In genomic region chr3:106247902-106248684, GRCh38 we compare ENCODE assay signal across 13 cellular contexts.
A peak's percentile ranks its signal among the peaks of the same experiment; 100 is the strongest.
DNase-seq lines count a peak whose midpoint lies in the region; ATAC-seq and TF ChIP-seq lines count a peak whose summit lies in the region.
"Had no signal": no experiment of that assay in that cellular context is flagged by ENCODE, and none has a peak within 500 bp of the region (broad histone marks: within the 10 kb centered on the region; RNA-seq: fewer than 3 reads in every experiment).

No MANE protein-coding gene starts in this region.

- H3K4me1 ChIP-seq in colonic mucosa, result no peaks in the 10 kb centered on the region
- H3K4me1 ChIP-seq: gastroesophageal sphincter had no signal

- H3K27ac ChIP-seq in colonic mucosa, result no peak overlapping the region
- H3K27ac ChIP-seq: gastroesophageal sphincter, thoracic aorta had no signal

- no peak for TF ChIP-seq POLR2A in lower leg skin (IDR thresholded peaks at IDR 0.05)

- no peak overlapping the region for H3K9ac ChIP-seq in colonic mucosa (ENCODE audit: low read depth in 2 of 2, low read length in 2 of 2)

- TF ChIP-seq CTCF in colonic mucosa (IDR thresholded peaks at IDR 0.05), result no peak
- TF ChIP-seq CTCF in lower leg skin (IDR thresholded peaks at IDR 0.05), result no peak

- intact Hi-C loops in activated CD4-positive, alpha-beta memory T cell treated with anti-CD3 and anti-CD28 coated beads for 36 hours (cut with micrococcal nuclease), result loop anchor here (2.0 to 5.0 kb wide), 3 partner anchors 17 to 49 kb away; no protein-coding TSS in a partner anchor
- intact Hi-C loops in activated T-helper 1 cell treated with anti-CD3 and anti-CD28 coated beads, Interleukin-12 subunit alpha, Interleukin-12 subunit beta, Interleukin-2, Interleukin-4 antibody, amounts not matched to agents 30 ng/mL and 10 ng/mL and 1 ng/mL, durations not matched to agents 14 hours and 24 hours and 36 hours (cut with micrococcal nuclease), result loop anchor here (1.0 to 5.0 kb wide), 9 partner anchors 17 to 572 kb away; no protein-coding TSS in a partner anchor
- intact Hi-C loops in colonic mucosa (cut with DNase I) (no loop called here), lower leg skin (cut with DNase I; ENCODE audit: low total_unique reads) (no loop called here)

- H3K27me3 Mint-ChIP-seq in activated CD4-positive, alpha-beta memory T cell treated with anti-CD3 and anti-CD28 coated beads, Interleukin-2, amount 10 ng/mL, durations not matched to agents 7 days and 5 days, result no peaks in the 10 kb centered on the region
- no peaks in the 10 kb centered on the region for H3K27me3 Mint-ChIP-seq in activated CD4-positive, alpha-beta memory T cell treated with anti-CD3 and anti-CD28 coated beads for 36 hours
- H3K27me3 Mint-ChIP-seq in activated T-helper 1 cell treated with anti-CD3 and anti-CD28 coated beads, Interleukin-12 subunit alpha, Interleukin-12 subunit beta, Interleukin-2, Interleukin-4 antibody, amounts not matched to agents 30 ng/mL and 10 ng/mL and 1 ng/mL, durations not matched to agents 14 hours and 24 hours and 36 hours (ENCODE audit: insufficient read depth), result no peaks in the 10 kb centered on the region

- peaks cover 21% of the 10 kb centered on the region for H3K9me3 Mint-ChIP-seq in activated CD4-positive, alpha-beta memory T cell treated with anti-CD3 and anti-CD28 coated beads, Interleukin-2, amount 10 ng/mL, durations not matched to agents 7 days and 5 days
- H3K9me3 Mint-ChIP-seq in activated CD4-positive, alpha-beta memory T cell treated with anti-CD3 and anti-CD28 coated beads for 36 hours, result peaks cover 17% of the 10 kb centered on the region
- peaks cover 48% of the 10 kb centered on the region for H3K9me3 Mint-ChIP-seq in activated T-helper 1 cell treated with anti-CD3 and anti-CD28 coated beads, Interleukin-12 subunit alpha, Interleukin-12 subunit beta, Interleukin-2, Interleukin-4 antibody, amounts not matched to agents 30 ng/mL and 10 ng/mL and 1 ng/mL, durations not matched to agents 14 hours and 24 hours and 36 hours
- peaks cover 10% of the 10 kb centered on the region for H3K9me3 Mint-ChIP-seq in stimulated activated effector memory CD8-positive, alpha-beta T cell treated with anti-CD3 and anti-CD28 coated beads, Interleukin-12 subunit alpha, Interleukin-12 subunit beta, amount 100 ng/mL, for 72 hours

- peaks cover 17% of the 10 kb centered on the region for H3K4me1 Mint-ChIP-seq in activated CD4-positive, alpha-beta memory T cell treated with anti-CD3 and anti-CD28 coated beads, Interleukin-2, amount 10 ng/mL, durations not matched to agents 7 days and 5 days
- peaks cover 11% of the 10 kb centered on the region for H3K4me1 Mint-ChIP-seq in activated CD4-positive, alpha-beta memory T cell treated with anti-CD3 and anti-CD28 coated beads for 36 hours (ENCODE audit: low read depth)
- peaks cover 32% of the 10 kb centered on the region for H3K4me1 Mint-ChIP-seq in activated T-helper 1 cell treated with anti-CD3 and anti-CD28 coated beads, Interleukin-12 subunit alpha, Interleukin-12 subunit beta, Interleukin-2, Interleukin-4 antibody, amounts not matched to agents 30 ng/mL and 10 ng/mL and 1 ng/mL, durations not matched to agents 14 hours and 24 hours and 36 hours (ENCODE audit: low read depth)
- H3K4me1 Mint-ChIP-seq in stimulated activated effector memory CD8-positive, alpha-beta T cell treated with anti-CD3 and anti-CD28 coated beads, Interleukin-12 subunit alpha, Interleukin-12 subunit beta, amount 100 ng/mL, for 72 hours, result peaks cover 18% of the 10 kb centered on the region

- H3K4me3 ChIP-seq in colonic mucosa, result no peak overlapping the region
- H3K4me3 ChIP-seq in lower leg skin (ENCODE audit: low read depth, poor library complexity, severe bottlenecking), result no peak overlapping the region
- H3K4me3 ChIP-seq: gastroesophageal sphincter, lung, thoracic aorta had no signal

- ATAC-seq in HG02610 (IDR thresholded peaks at IDR 0.05; ENCODE audit: unreplicated experiment), result peak; percentile 48
- ATAC-seq in stimulated activated effector memory CD8-positive, alpha-beta T cell treated with anti-CD3 and anti-CD28 coated beads, Interleukin-12 subunit alpha, Interleukin-12 subunit beta, amount 100 ng/mL, for 72 hours, result peak; percentile 97
- ATAC-seq: gastroesophageal sphincter had no signal

- H3K36me3 ChIP-seq in colonic mucosa, result no peaks in the 10 kb centered on the region
- H3K36me3 ChIP-seq: gastroesophageal sphincter, thoracic aorta had no signal

- POLR2A ChIA-PET in activated CD4-positive, alpha-beta memory T cell treated with anti-CD3 and anti-CD28 coated beads, Interleukin-2, amount 10 ng/mL, durations not matched to agents 7 days and 5 days (lab: Charles Lee), result no interaction called here
- POLR2A ChIA-PET in activated CD4-positive, alpha-beta memory T cell treated with anti-CD3 and anti-CD28 coated beads for 36 hours (lab: Charles Lee), result no interaction called here

- WGBS in lower leg skin, 2 donors, result 81% methylated on average over 5 of the region's 5 CpGs

- peak overlapping the region; percentile 57 for H3K27ac Mint-ChIP-seq in activated CD4-positive, alpha-beta memory T cell treated with anti-CD3 and anti-CD28 coated beads, Interleukin-2, amount 10 ng/mL, durations not matched to agents 7 days and 5 days
- H3K27ac Mint-ChIP-seq in activated CD4-positive, alpha-beta memory T cell treated with anti-CD3 and anti-CD28 coated beads for 36 hours, result no peak overlapping the region
- H3K27ac Mint-ChIP-seq in activated T-helper 1 cell treated with anti-CD3 and anti-CD28 coated beads, Interleukin-12 subunit alpha, Interleukin-12 subunit beta, Interleukin-2, Interleukin-4 antibody, amounts not matched to agents 30 ng/mL and 10 ng/mL and 1 ng/mL, durations not matched to agents 14 hours and 24 hours and 36 hours, result peak overlapping the region; percentile 67
- peak overlapping the region; percentile 52 for H3K27ac Mint-ChIP-seq in stimulated activated effector memory CD8-positive, alpha-beta T cell treated with anti-CD3 and anti-CD28 coated beads, Interleukin-12 subunit alpha, Interleukin-12 subunit beta, amount 100 ng/mL, for 72 hours

- no peaks in the 10 kb centered on the region for H3K27me3 ChIP-seq in colonic mucosa
- H3K27me3 ChIP-seq: gastroesophageal sphincter had no signal

- no peak for DNase-seq in activated CD4-positive, alpha-beta memory T cell treated with anti-CD3 and anti-CD28 coated beads, Interleukin-2, amount 10 ng/mL, durations not matched to agents 7 days and 5 days
- no peak for DNase-seq in activated CD4-positive, alpha-beta memory T cell treated with anti-CD3 and anti-CD28 coated beads for 36 hours
- no peak for DNase-seq in activated T-helper 1 cell treated with anti-CD3 and anti-CD28 coated beads, Interleukin-12 subunit alpha, Interleukin-12 subunit beta, Interleukin-2, Interleukin-4 antibody, amounts not matched to agents 30 ng/mL and 10 ng/mL and 1 ng/mL, durations not matched to agents 14 hours and 24 hours and 36 hours (ENCODE audit: low spot score)
- no peak for DNase-seq in stimulated activated effector memory CD8-positive, alpha-beta T cell treated with anti-CD3 and anti-CD28 coated beads, Interleukin-12 subunit alpha, Interleukin-12 subunit beta, amount 100 ng/mL, for 72 hours (ENCODE audit: low spot score in 2 of 2)
- no peak for DNase-seq in DMS 273 treated with DMSO at 0.1 percent for 48 hours (lab: John Stamatoyannopoulos, UW)
- no peak for DNase-seq in colonic mucosa
- no peak for DNase-seq in lower leg skin (ENCODE audit: low spot score in 2 of 2)
- DNase-seq: activated CD8-positive, alpha-beta memory T cell treated with anti-CD3 and anti-CD28 coated beads, Interleukin-2, amount 50 U/mL, for 48 hours; stimulated activated CD4-positive, alpha-beta T cell treated with anti-CD3 and anti-CD28 coated beads, Interleukin-4, amount 100 ng/mL, for 1 hour had no signal

- no peaks in the 10 kb centered on the region for H3K9me3 ChIP-seq in colonic mucosa
- H3K9me3 ChIP-seq: gastroesophageal sphincter, thoracic aorta had no signal

- peaks cover 30% of the 10 kb centered on the region for H3K36me3 Mint-ChIP-seq in activated CD4-positive, alpha-beta memory T cell treated with anti-CD3 and anti-CD28 coated beads, Interleukin-2, amount 10 ng/mL, durations not matched to agents 7 days and 5 days (ENCODE audit: low read depth)
- peaks cover 17% of the 10 kb centered on the region for H3K36me3 Mint-ChIP-seq in activated CD4-positive, alpha-beta memory T cell treated with anti-CD3 and anti-CD28 coated beads for 36 hours
- peaks cover 28% of the 10 kb centered on the region for H3K36me3 Mint-ChIP-seq in activated T-helper 1 cell treated with anti-CD3 and anti-CD28 coated beads, Interleukin-12 subunit alpha, Interleukin-12 subunit beta, Interleukin-2, Interleukin-4 antibody, amounts not matched to agents 30 ng/mL and 10 ng/mL and 1 ng/mL, durations not matched to agents 14 hours and 24 hours and 36 hours (ENCODE audit: low read depth)
- H3K36me3 Mint-ChIP-seq in stimulated activated effector memory CD8-positive, alpha-beta T cell treated with anti-CD3 and anti-CD28 coated beads, Interleukin-12 subunit alpha, Interleukin-12 subunit beta, amount 100 ng/mL, for 72 hours, result no peaks in the 10 kb centered on the region

- CTCF ChIA-PET in activated CD4-positive, alpha-beta memory T cell treated with anti-CD3 and anti-CD28 coated beads, Interleukin-2, amount 10 ng/mL, durations not matched to agents 7 days and 5 days (lab: Charles Lee), result no interaction called here
- CTCF ChIA-PET in activated CD4-positive, alpha-beta memory T cell treated with anti-CD3 and anti-CD28 coated beads for 36 hours (lab: Charles Lee), result interaction anchor here (1.2 kb wide), 1 partner anchor 34 kb away, joined by 3 read pairs; no protein-coding TSS in a partner anchor

- no peak overlapping the region for H3K4me3 Mint-ChIP-seq in activated CD4-positive, alpha-beta memory T cell treated with anti-CD3 and anti-CD28 coated beads, Interleukin-2, amount 10 ng/mL, durations not matched to agents 7 days and 5 days
- no peak overlapping the region for H3K4me3 Mint-ChIP-seq in activated CD4-positive, alpha-beta memory T cell treated with anti-CD3 and anti-CD28 coated beads for 36 hours
- H3K4me3 Mint-ChIP-seq in activated T-helper 1 cell treated with anti-CD3 and anti-CD28 coated beads, Interleukin-12 subunit alpha, Interleukin-12 subunit beta, Interleukin-2, Interleukin-4 antibody, amounts not matched to agents 30 ng/mL and 10 ng/mL and 1 ng/mL, durations not matched to agents 14 hours and 24 hours and 36 hours, result peak overlapping the region; percentile 16
- no peak overlapping the region for H3K4me3 Mint-ChIP-seq in stimulated activated effector memory CD8-positive, alpha-beta T cell treated with anti-CD3 and anti-CD28 coated beads, Interleukin-12 subunit alpha, Interleukin-12 subunit beta, amount 100 ng/mL, for 72 hours

Comparison
In these comparisons a context has a peak if more than half of its experiments do, and no peak if none do; other contexts are left out.
1. intact Hi-C loops: an anchor here in activated CD4-positive, alpha-beta memory T cell treated with anti-CD3 and anti-CD28 coated beads for 36 hours (2.0 to 5.0 kb wide) and activated T-helper 1 cell treated with anti-CD3 and anti-CD28 coated beads, Interleukin-12 subunit alpha, Interleukin-12 subunit beta, Interleukin-2, Interleukin-4 antibody, amounts not matched to agents 30 ng/mL and 10 ng/mL and 1 ng/mL, durations not matched to agents 14 hours and 24 hours and 36 hours (1.0 to 5.0 kb wide); none called in colonic mucosa and lower leg skin.